Comparison of ENCODE assay signal across 19 cellular contexts in the genomic region with DNA sequence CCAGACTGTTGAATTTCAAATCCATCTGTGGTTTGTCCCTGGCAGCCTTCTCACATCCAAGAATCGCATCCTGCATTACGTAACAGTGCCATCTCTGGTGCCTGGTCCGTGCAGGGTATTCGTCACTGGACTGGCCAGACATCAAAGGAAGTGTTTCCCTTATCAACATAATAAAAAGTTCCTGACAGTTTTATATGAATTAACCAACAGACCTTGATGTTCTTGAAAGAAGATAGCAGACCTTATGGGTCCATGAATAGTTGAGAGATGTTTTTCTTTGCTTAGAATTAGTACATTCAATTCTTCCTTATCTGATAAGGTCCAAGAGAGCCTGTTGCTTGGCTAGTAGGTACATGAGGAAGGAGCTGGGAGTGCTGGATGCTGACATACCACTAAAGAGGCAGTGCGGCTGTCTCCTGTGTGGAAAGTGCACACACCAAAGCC.
DNase-seq lines count a peak whose midpoint lies in the region; ATAC-seq, FAIRE-seq and TF ChIP-seq lines count a peak whose summit lies in the region.
"Had no signal": no experiment of that assay in that cellular context is flagged by ENCODE, and none has a peak within 500 bp of the region (broad histone marks: within the 10 kb centered on the region; RNA-seq: fewer than 3 reads in every experiment).

No MANE protein-coding gene starts in this region.

- no peak overlapping the region for H3K4me3 Mint-ChIP-seq in Caco-2 (ENCODE audit: unreplicated experiment)
- H3K4me3 Mint-ChIP-seq in CD8-positive, alpha-beta T cell, result no peak overlapping the region
- H3K4me3 Mint-ChIP-seq: activated B cell treated with CpG ODN at 0.5 μM for 24 hours; activated naive CD4-positive, alpha-beta T cell treated with anti-CD3 and anti-CD28 coated beads, Interleukin-2, amount 50 U/mL, for 24 hours; H9; memory B cell; stimulated activated naive CD8-positive, alpha-beta T cell treated with anti-CD3 and anti-CD28 coated beads, Interleukin-15, Interleukin-2, amounts not matched to agents 100 ng/mL and 50 ng/mL, for 24 hours had no signal

- H3K27me3 Mint-ChIP-seq in Caco-2 (ENCODE audit: insufficient read depth, unreplicated experiment), result no peaks in the 10 kb centered on the region
- H3K27me3 Mint-ChIP-seq in CD8-positive, alpha-beta T cell (ENCODE audit: low read depth), result no peaks in the 10 kb centered on the region
- H3K27me3 Mint-ChIP-seq: activated B cell treated with CpG ODN at 0.5 μM for 24 hours; activated naive CD4-positive, alpha-beta T cell treated with anti-CD3 and anti-CD28 coated beads, Interleukin-2, amount 50 U/mL, for 24 hours; memory B cell; stimulated activated naive CD8-positive, alpha-beta T cell treated with anti-CD3 and anti-CD28 coated beads, Interleukin-15, Interleukin-2, amounts not matched to agents 100 ng/mL and 50 ng/mL, for 24 hours had no signal

- no peaks in the 10 kb centered on the region for H3K9me3 Mint-ChIP-seq in Caco-2 (ENCODE audit: unreplicated experiment)
- H3K9me3 Mint-ChIP-seq in CD8-positive, alpha-beta T cell, result no peaks in the 10 kb centered on the region
- H3K9me3 Mint-ChIP-seq: activated B cell treated with CpG ODN at 0.5 μM for 24 hours; activated naive CD4-positive, alpha-beta T cell treated with anti-CD3 and anti-CD28 coated beads, Interleukin-2, amount 50 U/mL, for 24 hours; H9; memory B cell; stimulated activated naive CD8-positive, alpha-beta T cell treated with anti-CD3 and anti-CD28 coated beads, Interleukin-15, Interleukin-2, amounts not matched to agents 100 ng/mL and 50 ng/mL, for 24 hours had no signal

- H3K4me1 Mint-ChIP-seq in Caco-2 (ENCODE audit: low read depth, unreplicated experiment), result peaks cover 29% of the 10 kb centered on the region
- peaks cover 20% of the 10 kb centered on the region for H3K4me1 Mint-ChIP-seq in CD8-positive, alpha-beta T cell (ENCODE audit: low read depth)
- H3K4me1 Mint-ChIP-seq: activated B cell treated with CpG ODN at 0.5 μM for 24 hours, memory B cell had no signal

- TF ChIP-seq CTCF in Caco-2 (IDR thresholded peaks at IDR 0.05; ENCODE audit: insufficient read depth in 1 of 2, low read depth in 1 of 2, low read length in 1 of 2, severe bottlenecking in 1 of 2, unreplicated experiment in 1 of 2), result no peak
- TF ChIP-seq CTCF in CD8-positive, alpha-beta T cell (IDR thresholded peaks at IDR 0.05), result no peak

- ATAC-seq in SK-N-SH treated with all-trans-retinoic acid at 6 μM for 48 hours (no peak), GM18511 (IDR thresholded peaks at IDR 0.05; ENCODE audit: unreplicated experiment) (no peak), HG03521 (IDR thresholded peaks at IDR 0.05; ENCODE audit: unreplicated experiment) (no peak)
- no peak for ATAC-seq in CD8-positive, alpha-beta T cell

- H3K9me3 ChIP-seq in Caco-2, result no peaks in the 10 kb centered on the region
- no peaks in the 10 kb centered on the region for H3K9me3 ChIP-seq in CD8-positive, alpha-beta T cell (ENCODE audit: low read length)
- H3K9me3 ChIP-seq: neutrophil, spleen had no signal

- H3K27ac Mint-ChIP-seq in Caco-2 (ENCODE audit: unreplicated experiment), result peak overlapping the region; percentile 10
- H3K27ac Mint-ChIP-seq in CD8-positive, alpha-beta T cell, result no peak overlapping the region
- H3K27ac Mint-ChIP-seq: activated B cell treated with CpG ODN at 0.5 μM for 24 hours; activated naive CD4-positive, alpha-beta T cell treated with anti-CD3 and anti-CD28 coated beads, Interleukin-2, amount 50 U/mL, for 24 hours; memory B cell; stimulated activated naive CD8-positive, alpha-beta T cell treated with anti-CD3 and anti-CD28 coated beads, Interleukin-15, Interleukin-2, amounts not matched to agents 100 ng/mL and 50 ng/mL, for 24 hours had no signal

- H3K36me3 ChIP-seq in Caco-2 (ENCODE audit: control insufficient read depth, insufficient read depth, low read length), result no peaks in the 10 kb centered on the region
- H3K36me3 ChIP-seq in CD8-positive, alpha-beta T cell (ENCODE audit: insufficient read depth, low read length), result no peaks in the 10 kb centered on the region

- DNase-seq in Caco-2 (peak; percentile 61 to 73), fibroblast of gingiva (ENCODE audit: low read depth) (peak; percentile 15), mucosa of gallbladder (ENCODE audit: low spot score) (peak; percentile 67), RCC 7860 (ENCODE audit: low spot score) (no peak)
- DNase-seq in CD8-positive, alpha-beta T cell, result no peak
- DNase-seq: activated B cell treated with CpG ODN at 0.5 μM for 24 hours, AML-193, H9, KBM-7, NCI-H1436, OCI-M1, spleen had no signal

- no TSS peak for BruUV-seq in Caco-2 (replicated peaks; lab: Mats Ljungman, UMichigan)

- H3K4me1 ChIP-seq in Caco-2, result peaks cover 11% of the 10 kb centered on the region; the same call in 1 of the 2 replicates
- H3K4me1 ChIP-seq in CD8-positive, alpha-beta T cell (ENCODE audit: insufficient read depth, low read length), result peaks cover 5% of the 10 kb centered on the region

- CTCF ChIA-PET in Caco-2 (lab: Charles Lee), result no interaction called here
- CTCF ChIA-PET in CD8-positive, alpha-beta T cell (lab: Charles Lee), result no interaction called here

- intact Hi-C loops in Caco-2 (cut with micrococcal nuclease; ENCODE audit: unreplicated experiment), result loop anchor here (1.0 kb wide), 1 partner anchor 8 kb away; no protein-coding TSS in a partner anchor
- intact Hi-C loops in CD8-positive, alpha-beta T cell (cut with DNase I, micrococcal nuclease), result no loop called here

- H3K36me3 Mint-ChIP-seq in Caco-2 (ENCODE audit: insufficient read depth, unreplicated experiment), result peaks cover 42% of the 10 kb centered on the region
- peaks cover 19% of the 10 kb centered on the region for H3K36me3 Mint-ChIP-seq in CD8-positive, alpha-beta T cell

- POLR2A ChIA-PET in Caco-2 (lab: Charles Lee), result no interaction called here
- POLR2A ChIA-PET in CD8-positive, alpha-beta T cell (lab: Charles Lee), result no interaction called here

- no peak overlapping the region for H3K4me3 ChIP-seq in Caco-2 (ENCODE audit: low read depth, low read length)
- no peak overlapping the region for H3K4me3 ChIP-seq in CD8-positive, alpha-beta T cell (ENCODE audit: low read depth, low read length)
- H3K4me3 ChIP-seq: spleen had no signal

- FAIRE-seq in RCC 7860 (lab: Jason Lieb, UNC), result no peak

- H3K27me3 ChIP-seq in Caco-2 (replicated peaks; ENCODE audit: control insufficient read depth, insufficient read depth, low read length), result no peaks in the 10 kb centered on the region
- H3K27me3 ChIP-seq in CD8-positive, alpha-beta T cell (ENCODE audit: insufficient read depth, low read length), result no peaks in the 10 kb centered on the region
- H3K27me3 ChIP-seq: neutrophil, spleen had no signal

- H3K27ac ChIP-seq in CD8-positive, alpha-beta T cell (ENCODE audit: low read depth, low read length), result no peak overlapping the region
- H3K27ac ChIP-seq: neutrophil, spleen had no signal

TF ChIP-seq in SK-N-SH treated with all-trans-retinoic acid at 6 μM for 48 hours, 23 proteins besides CTCF, POLR2A, EP300 and RAD21 (continues in another document):
- TF ChIP-seq, protein P1, sequence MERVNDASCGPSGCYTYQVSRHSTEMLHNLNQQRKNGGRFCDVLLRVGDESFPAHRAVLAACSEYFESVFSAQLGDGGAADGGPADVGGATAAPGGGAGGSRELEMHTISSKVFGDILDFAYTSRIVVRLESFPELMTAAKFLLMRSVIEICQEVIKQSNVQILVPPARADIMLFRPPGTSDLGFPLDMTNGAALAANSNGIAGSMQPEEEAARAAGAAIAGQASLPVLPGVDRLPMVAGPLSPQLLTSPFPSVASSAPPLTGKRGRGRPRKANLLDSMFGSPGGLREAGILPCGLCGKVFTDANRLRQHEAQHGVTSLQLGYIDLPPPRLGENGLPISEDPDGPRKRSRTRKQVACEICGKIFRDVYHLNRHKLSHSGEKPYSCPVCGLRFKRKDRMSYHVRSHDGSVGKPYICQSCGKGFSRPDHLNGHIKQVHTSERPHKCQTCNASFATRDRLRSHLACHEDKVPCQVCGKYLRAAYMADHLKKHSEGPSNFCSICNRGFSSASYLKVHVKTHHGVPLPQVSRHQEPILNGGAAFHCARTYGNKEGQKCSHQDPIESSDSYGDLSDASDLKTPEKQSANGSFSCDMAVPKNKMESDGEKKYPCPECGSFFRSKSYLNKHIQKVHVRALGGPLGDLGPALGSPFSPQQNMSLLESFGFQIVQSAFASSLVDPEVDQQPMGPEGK (CRISPR knock-in tag; IDR thresholded peaks at IDR 0.05; ENCODE audit: borderline replicate concordance), result no peak
- TF ChIP-seq SNAI2 (CRISPR knock-in tag; IDR thresholded peaks at IDR 0.05) (peak; percentile 83), ZFP3 (CRISPR knock-in tag; IDR thresholded peaks at IDR 0.05) (peak; percentile 82), RARB (CRISPR knock-in tag; IDR thresholded peaks at IDR 0.05) (no peak), BACH2 (CRISPR knock-in tag; IDR thresholded peaks at IDR 0.05; ENCODE audit: borderline replicate concordance) (no peak), ISL1 (CRISPR knock-in tag; IDR thresholded peaks at IDR 0.05) (peak; percentile 91), GLIS3 (CRISPR knock-in tag; IDR thresholded peaks at IDR 0.05) (peak; percentile 54; the same call in 1 of the 2 replicates), TOX (CRISPR knock-in tag; IDR thresholded peaks at IDR 0.05; ENCODE audit: borderline replicate concordance) (no peak), CSDC2 (CRISPR knock-in tag; IDR thresholded peaks at IDR 0.05) (peak; percentile 67; the same call in 1 of the 2 replicates), ESRRG (CRISPR knock-in tag; IDR thresholded peaks at IDR 0.05) (peak; percentile 92; the same call in 1 of the 2 replicates), ZNF565 (CRISPR knock-in tag; conservative IDR thresholded peaks at IDR 0.05; ENCODE audit: low read depth) (no peak), OSR1 (CRISPR knock-in tag; IDR thresholded peaks at IDR 0.05) (no peak)
- TF ChIP-seq, protein P2, sequence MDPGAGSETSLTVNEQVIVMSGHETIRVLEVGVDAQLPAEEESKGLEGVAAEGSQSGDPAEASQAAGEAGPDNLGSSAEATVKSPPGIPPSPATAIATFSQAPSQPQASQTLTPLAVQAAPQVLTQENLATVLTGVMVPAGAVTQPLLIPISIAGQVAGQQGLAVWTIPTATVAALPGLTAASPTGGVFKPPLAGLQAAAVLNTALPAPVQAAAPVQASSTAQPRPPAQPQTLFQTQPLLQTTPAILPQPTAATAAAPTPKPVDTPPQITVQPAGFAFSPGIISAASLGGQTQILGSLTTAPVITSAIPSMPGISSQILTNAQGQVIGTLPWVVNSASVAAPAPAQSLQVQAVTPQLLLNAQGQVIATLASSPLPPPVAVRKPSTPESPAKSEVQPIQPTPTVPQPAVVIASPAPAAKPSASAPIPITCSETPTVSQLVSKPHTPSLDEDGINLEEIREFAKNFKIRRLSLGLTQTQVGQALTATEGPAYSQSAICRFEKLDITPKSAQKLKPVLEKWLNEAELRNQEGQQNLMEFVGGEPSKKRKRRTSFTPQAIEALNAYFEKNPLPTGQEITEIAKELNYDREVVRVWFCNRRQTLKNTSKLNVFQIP (CRISPR knock-in tag; IDR thresholded peaks at IDR 0.05; ENCODE audit: borderline replicate concordance, low read depth), result no peak

Comparison
In these comparisons a context has a peak if more than half of its experiments do, and no peak if none do; other contexts are left out.
1. DNase-seq: peak in Caco-2 (2 of 2), fibroblast of gingiva (single experiment) and mucosa of gallbladder (single experiment); none in CD8-positive, alpha-beta T cell (0 of 7) and RCC 7860 (single experiment).